ENCODE assay signal across 12 cellular contexts in the genomic region with DNA sequence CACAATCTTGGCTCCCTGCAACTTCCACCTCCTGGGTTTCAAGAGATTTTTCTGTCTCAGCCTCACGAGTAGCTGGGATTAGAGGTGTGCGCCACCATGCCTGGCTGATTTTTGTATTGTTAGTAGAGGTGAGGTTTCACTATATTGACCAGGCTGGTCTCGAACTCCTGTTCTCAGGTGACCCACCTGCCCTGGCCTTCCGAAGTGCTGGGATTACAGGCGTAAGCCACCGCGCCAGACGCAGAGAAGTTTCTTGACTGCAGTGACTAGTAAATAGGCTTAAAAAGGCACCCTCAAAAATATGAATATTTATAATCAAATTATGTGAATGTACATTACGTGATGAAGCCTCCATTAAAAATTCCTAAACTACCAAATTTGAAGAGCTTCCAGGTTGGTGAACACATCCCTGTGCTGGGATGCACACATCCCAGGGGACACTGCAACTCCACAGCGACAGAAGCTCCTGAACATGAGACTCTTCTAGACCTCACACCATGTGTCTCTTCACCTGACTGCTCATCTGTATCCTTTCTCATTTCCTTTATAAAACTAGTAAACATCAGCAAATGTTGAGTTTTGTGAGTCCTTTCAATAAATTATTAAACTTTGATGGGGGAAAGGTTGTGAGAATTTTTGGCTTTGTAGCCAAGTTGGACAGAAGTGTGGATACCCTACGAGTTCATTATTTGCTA.
DNase-seq lines count a peak whose midpoint lies in the region; ATAC-seq, FAIRE-seq and TF ChIP-seq lines count a peak whose summit lies in the region.
"Had no signal": no experiment of that assay in that cellular context is flagged by ENCODE, and none has a peak within 500 bp of the region (broad histone marks: within the 10 kb centered on the region; RNA-seq: fewer than 3 reads in every experiment).

No MANE protein-coding gene starts in this region.

- DNase-seq in activated naive CD4-positive, alpha-beta T cell treated with anti-CD3 and anti-CD28 coated beads, Interleukin-2, amount 50 U/mL, for 16 hours, result no peak
- DNase-seq in upper lobe of right lung, result peak; percentile 23
- DNase-seq in substantia nigra (lab: John Stamatoyannopoulos, UW), result no peak
- DNase-seq in NCI-H187 (lab: John Stamatoyannopoulos, UW), result no peak
- no peak for DNase-seq in pancreas
- DNase-seq: 8988T, Caco-2 had no signal

- H3K4me3 Mint-ChIP-seq in activated naive CD4-positive, alpha-beta T cell treated with anti-CD3 and anti-CD28 coated beads, Interleukin-2, amount 50 U/mL, for 24 hours, result no peak overlapping the region

- H3K27ac ChIP-seq in upper lobe of right lung, result no peak overlapping the region
- H3K27ac ChIP-seq in substantia nigra (ENCODE audit: low read depth, low read length, poor library complexity, severe bottlenecking), result no peak overlapping the region
- H3K27ac ChIP-seq in pancreas, result no peak overlapping the region
- H3K27ac ChIP-seq: SJSA1 had no signal

- no peak for FAIRE-seq in pancreas (lab: Jason Lieb, UNC)

- H3K9me3 ChIP-seq in upper lobe of right lung (no peaks in the 10 kb centered on the region), pancreas (no peaks in the 10 kb centered on the region)
- H3K9me3 ChIP-seq: Caco-2, HAP-1, SJSA1 had no signal

- H3K36me3 ChIP-seq in upper lobe of right lung (no peaks in the 10 kb centered on the region), pancreas (no peaks in the 10 kb centered on the region)
- H3K36me3 ChIP-seq: HAP-1, SJSA1 had no signal

- 96 to 97% methylated on average over 11 of the region's 11 CpGs for WGBS in pancreas, 2 donors

- peak overlapping the region; percentile 9 for H3K27ac Mint-ChIP-seq in activated naive CD4-positive, alpha-beta T cell treated with anti-CD3 and anti-CD28 coated beads, Interleukin-2, amount 50 U/mL, for 24 hours

- intact Hi-C loops in upper lobe of right lung (cut with DNase I) (no loop called here), pancreas (cut with DNase I) (no loop called here)

- ATAC-seq in GM21825 (IDR thresholded peaks at IDR 0.05; ENCODE audit: unreplicated experiment), result peak; percentile 79
- peak; percentile 65 for ATAC-seq in HG03135 (IDR thresholded peaks at IDR 0.05; ENCODE audit: unreplicated experiment)
- ATAC-seq in upper lobe of right lung, result no peak
- ATAC-seq in pancreas, result no peak

- H3K27me3 Mint-ChIP-seq in activated naive CD4-positive, alpha-beta T cell treated with anti-CD3 and anti-CD28 coated beads, Interleukin-2, amount 50 U/mL, for 24 hours, result no peaks in the 10 kb centered on the region

- TF ChIP-seq CTCF in upper lobe of right lung (IDR thresholded peaks at IDR 0.05), result no peak
- TF ChIP-seq CTCF in pancreas (IDR thresholded peaks at IDR 0.05), result no peak

- H3K4me3 ChIP-seq in upper lobe of right lung (no peak overlapping the region), pancreas (no peak overlapping the region)
- H3K4me3 ChIP-seq: HAP-1, SJSA1 had no signal

- H3K4me1 Mint-ChIP-seq in activated naive CD4-positive, alpha-beta T cell treated with anti-CD3 and anti-CD28 coated beads, Interleukin-2, amount 50 U/mL, for 24 hours, result no peaks in the 10 kb centered on the region

- H3K4me1 ChIP-seq in upper lobe of right lung (no peaks in the 10 kb centered on the region), pancreas (no peaks in the 10 kb centered on the region)
- H3K4me1 ChIP-seq: Caco-2, SJSA1 had no signal

- no peaks in the 10 kb centered on the region for H3K36me3 Mint-ChIP-seq in activated naive CD4-positive, alpha-beta T cell treated with anti-CD3 and anti-CD28 coated beads, Interleukin-2, amount 50 U/mL, for 24 hours

- no peaks in the 10 kb centered on the region for H3K9me3 Mint-ChIP-seq in activated naive CD4-positive, alpha-beta T cell treated with anti-CD3 and anti-CD28 coated beads, Interleukin-2, amount 50 U/mL, for 24 hours

- no peaks in the 10 kb centered on the region for H3K27me3 ChIP-seq in upper lobe of right lung
- no peaks in the 10 kb centered on the region for H3K27me3 ChIP-seq in pancreas
- H3K27me3 ChIP-seq: SJSA1 had no signal

Comparison
In these comparisons a context has a peak if more than half of its experiments do, and no peak if none do; other contexts are left out.
1. ATAC-seq: peak in GM21825 (single experiment) and HG03135 (single experiment); none in upper lobe of right lung (single experiment) and pancreas (0 of 4).